ENCODE assay signal across 28 cellular contexts in genomic region chr4:27429260-27429970, GRCh38.
DNase-seq lines count a peak whose midpoint lies in the region; ATAC-seq, FAIRE-seq and TF ChIP-seq lines count a peak whose summit lies in the region.
"Had no signal": no experiment of that assay in that cellular context is flagged by ENCODE, and none has a peak within 500 bp of the region (broad histone marks: within the 10 kb centered on the region; RNA-seq: fewer than 3 reads in every experiment).

No MANE protein-coding gene starts in this region.

- intact Hi-C loops in Right ventricle myocardium inferior (cut with DNase I) = no loop called here
- intact Hi-C loops in cardiac septum (cut with DNase I) = no loop called here
- intact Hi-C loops in K562 (cut with micrococcal nuclease) = no loop called here

- H3K9me3 Mint-ChIP-seq in glutamatergic neuron (ENCODE audit: unreplicated experiment) = peaks cover 11% of the 10 kb centered on the region

- H3K4me2 ChIP-seq in K562 (ENCODE audit: insufficient read depth, low read length) (no peak overlapping the region), smooth muscle cell (no peak overlapping the region)

- TF ChIP-seq CTCF in K562 (IDR thresholded peaks at IDR 0.05 in 2 of 3, conservative IDR thresholded peaks at IDR 0.05 in 1 of 3; ENCODE audit: insufficient read depth in 2 of 3, low read depth in 1 of 3, low read length in 3 of 3) (no peak), glutamatergic neuron (IDR thresholded peaks at IDR 0.05; ENCODE audit: partially characterized antibody, unreplicated experiment) (no peak), smooth muscle cell (IDR thresholded peaks at IDR 0.05; ENCODE audit: borderline replicate concordance, insufficient read depth, poor library complexity, severe bottlenecking) (no peak)

- in situ Hi-C loops in K562 (cut with MboI) = no loop called here

- H3K36me3 Mint-ChIP-seq in glutamatergic neuron (ENCODE audit: unreplicated experiment) = no peaks in the 10 kb centered on the region
- H3K36me3 Mint-ChIP-seq: CD8-positive, alpha-beta memory T cell had no signal

- no peak for FAIRE-seq in K562 (lab: Jason Lieb, UNC)

- no peaks in the 10 kb centered on the region for H3K27me3 ChIP-seq in K562 (ENCODE audit: control insufficient read depth in 2 of 2, insufficient read depth in 2 of 2, low read length in 2 of 2)
- H3K27me3 ChIP-seq in smooth muscle cell (ENCODE audit: low read depth) = no peaks in the 10 kb centered on the region
- H3K27me3 ChIP-seq: BE2C, colonic mucosa, tibial nerve had no signal

- no peaks in the 10 kb centered on the region for H3K9me3 ChIP-seq in K562 (replicated peaks; ENCODE audit: control insufficient read depth, insufficient read depth, low read depth, low read length)
- no peaks in the 10 kb centered on the region for H3K9me3 ChIP-seq in smooth muscle cell (replicated peaks; ENCODE audit: low read depth)
- H3K9me3 ChIP-seq: BE2C, colonic mucosa had no signal

- H3K4me1 ChIP-seq in K562 (replicated peaks in 1 of 2; ENCODE audit: control insufficient read depth in 2 of 2, insufficient read depth in 2 of 2, low read length in 2 of 2) (no peaks in the 10 kb centered on the region), smooth muscle cell (ENCODE audit: low read depth) (no peaks in the 10 kb centered on the region)
- H3K4me1 ChIP-seq: BE2C, colonic mucosa, parathyroid adenoma, tibial nerve had no signal

- H4K20me1 ChIP-seq in K562 (replicated peaks; ENCODE audit: control insufficient read depth, insufficient read depth, low read length) = no peaks in the 10 kb centered on the region
- H4K20me1 ChIP-seq in smooth muscle cell (ENCODE audit: low read depth) = no peaks in the 10 kb centered on the region

- peak; percentile 54 for ATAC-seq in Right ventricle myocardium inferior
- no peak for ATAC-seq in K562
- ATAC-seq: activated T-cell treated with anti-CD3 and anti-CD28 coated beads, Interleukin-2, amount 50 U/mL, for 72 hours; HCT116 had no signal

- no peak for TF ChIP-seq RAD21 in K562 (CRISPR knock-in tag; conservative IDR thresholded peaks at IDR 0.05 in 1 of 2, IDR thresholded peaks at IDR 0.05 in 1 of 2)

- H3K4me3 ChIP-seq in K562 = no peak overlapping the region
- no peak overlapping the region for H3K4me3 ChIP-seq in smooth muscle cell
- H3K4me3 ChIP-seq: colonic mucosa, tibial nerve had no signal

- H3K27ac ChIP-seq in K562 (ENCODE audit: extremely low read depth, low read depth, low read length) = no peak overlapping the region
- no peak overlapping the region for H3K27ac ChIP-seq in smooth muscle cell (ENCODE audit: low read depth)
- H3K27ac ChIP-seq: colonic mucosa, parathyroid adenoma, tibial nerve had no signal

- BruUV-seq in K562 (replicated peaks; lab: Mats Ljungman, UMichigan) = no TSS peak

- CTCF ChIA-PET in K562 (lab: Yijun Ruan, JAX; ENCODE audit: low intra/inter-chr PET ratio) = no interaction called here

- no peak for DNase-seq in Right ventricle myocardium inferior (ENCODE audit: missing footprints)
- no peak for DNase-seq in cardiac septum (ENCODE audit: low spot score)
- DNase-seq in K562 (ENCODE audit: extremely low read depth in 1 of 4, low spot score in 3 of 4) = no peak
- DNase-seq in glutamatergic neuron = peak; percentile 23
- DNase-seq in smooth muscle cell (lab: John Stamatoyannopoulos, UW; ENCODE audit: unreplicated experiment) = no peak
- no peak for DNase-seq in NCI-H1092 (lab: John Stamatoyannopoulos, UW)
- DNase-seq in NCI-H345 (lab: John Stamatoyannopoulos, UW) = no peak
- no peak for DNase-seq in inferior parietal cortex (ENCODE audit: extremely low spot score)
- DNase-seq: activated CD4-positive, alpha-beta T cell treated with anti-CD3 and anti-CD28 coated beads, Interleukin-2, amount 50 U/mL, for 4 hours; activated naive CD4-positive, alpha-beta T cell treated with Interleukin-2 at 50 U/mL for 16 hours; activated T-cell treated with anti-CD3 and anti-CD28 coated beads, Interleukin-2, amount 50 U/mL, for 72 hours; BE2C; CD8-positive, alpha-beta memory T cell; colonic mucosa; DND-41; effector memory CD4-positive, alpha-beta T cell; erythroblast; KG1; kidney glomerular epithelial cell; mammary epithelial cell; NCI-H146; NCI-H774; right cardiac atrium; stimulated activated CD4-positive, alpha-beta T cell treated with anti-CD3 and anti-CD28 coated beads, Interleukin-2, amount 100 ng/mL, for 48 hours; T-helper 1 cell had no signal

- TF ChIP-seq POLR2A in K562 (conservative IDR thresholded peaks at IDR 0.05) = no peak

- no peak overlapping the region for H3K4me3 Mint-ChIP-seq in glutamatergic neuron (ENCODE audit: unreplicated experiment)
- H3K4me3 Mint-ChIP-seq: activated T-cell treated with anti-CD3 and anti-CD28 coated beads, Interleukin-2, amount 50 U/mL, for 72 hours; CD8-positive, alpha-beta memory T cell had no signal

- TF ChIP-seq EP300 in K562 (IDR thresholded peaks at IDR 0.05; ENCODE audit: low read length) = no peak

- H2AFZ ChIP-seq in K562 (ENCODE audit: low read depth, low read length) = no peak overlapping the region
- H2AFZ ChIP-seq in smooth muscle cell (ENCODE audit: low read depth) = no peak overlapping the region
- H2AFZ ChIP-seq: parathyroid adenoma had no signal

- H3K79me2 ChIP-seq in K562 (ENCODE audit: control insufficient read depth, insufficient read depth, low read length) = no peaks in the 10 kb centered on the region
- no peaks in the 10 kb centered on the region for H3K79me2 ChIP-seq in smooth muscle cell (ENCODE audit: low read depth)
- H3K79me2 ChIP-seq: parathyroid adenoma had no signal

- H3F3A ChIP-seq in smooth muscle cell (ENCODE audit: low read depth) = no peaks in the 10 kb centered on the region

- peaks cover 9% of the 10 kb centered on the region for H3K4me1 Mint-ChIP-seq in glutamatergic neuron (ENCODE audit: low read depth, unreplicated experiment)
- H3K4me1 Mint-ChIP-seq: CD8-positive, alpha-beta memory T cell had no signal

- peak overlapping the region; percentile 88 for H3K27ac Mint-ChIP-seq in glutamatergic neuron (ENCODE audit: unreplicated experiment)
- H3K27ac Mint-ChIP-seq: activated T-cell treated with anti-CD3 and anti-CD28 coated beads, Interleukin-2, amount 50 U/mL, for 72 hours; CD8-positive, alpha-beta memory T cell had no signal

- H3K36me3 ChIP-seq in K562 (ENCODE audit: control insufficient read depth, insufficient read depth, low read length) (no peaks in the 10 kb centered on the region), smooth muscle cell (ENCODE audit: low read depth) (no peaks in the 10 kb centered on the region)
- H3K36me3 ChIP-seq: BE2C, colonic mucosa, tibial nerve had no signal

- H3K9me1 ChIP-seq in K562 (ENCODE audit: control insufficient read depth, insufficient read depth, low read length) = no peaks in the 10 kb centered on the region

- H3K9ac ChIP-seq in K562 (ENCODE audit: insufficient read depth in 1 of 2, low read depth in 2 of 2, low read length in 2 of 2) = no peak overlapping the region
- H3K9ac ChIP-seq in smooth muscle cell (ENCODE audit: low read depth) = no peak overlapping the region
- H3K9ac ChIP-seq: parathyroid adenoma had no signal

- peaks cover 7% of the 10 kb centered on the region for H3K27me3 Mint-ChIP-seq in glutamatergic neuron (ENCODE audit: unreplicated experiment)
- H3K27me3 Mint-ChIP-seq: CD8-positive, alpha-beta memory T cell had no signal

- POLR2A ChIA-PET in K562 (lab: Yijun Ruan, JAX) = no interaction called here

- WGBS in K562 (ENCODE audit: insufficient coverage, low coverage, missing lambda C conversion rate) = 3% methylated on average over 5 of the region's 5 CpGs
- 41% methylated on average over 5 of the region's 5 CpGs for WGBS in smooth muscle cell (ENCODE audit: low lambda C conversion rate)

TF ChIP-seq in K562, 482 proteins besides CTCF, POLR2A, EP300 and RAD21:
- TF ChIP-seq ZNF124 (CRISPR knock-in tag; IDR thresholded peaks at IDR 0.05) (no peak), ZC3H11A (IDR thresholded peaks at IDR 0.05; ENCODE audit: low read depth, low read length) (no peak), SMAD2 (IDR thresholded peaks at IDR 0.05; ENCODE audit: low read depth, low read length) (no peak), FOSL1 (tag; conservative IDR thresholded peaks at IDR 0.05) (0 out of 2 replicates have a peak, but pooled peaks have one; percentile 31), NFRKB (IDR thresholded peaks at IDR 0.05; ENCODE audit: low read depth) (no peak), THRA (IDR thresholded peaks at IDR 0.05) (no peak), USF1 (CRISPR knock-in tag; IDR thresholded peaks at IDR 0.05) (no peak), KDM1A (IDR thresholded peaks at IDR 0.05) (no peak), TCFL5 (CRISPR knock-in tag; conservative IDR thresholded peaks at IDR 0.05) (no peak), JUND (IDR thresholded peaks at IDR 0.05; ENCODE audit: borderline replicate concordance, low read depth, low read length) (peak; percentile 16; the same call in 1 of the 2 replicates), JUND (tag; IDR thresholded peaks at IDR 0.05; ENCODE audit: borderline replicate concordance, low read depth, low read length) (no peak)
